ENCODE assay signal across 1 cellular context in the genomic region with DNA sequence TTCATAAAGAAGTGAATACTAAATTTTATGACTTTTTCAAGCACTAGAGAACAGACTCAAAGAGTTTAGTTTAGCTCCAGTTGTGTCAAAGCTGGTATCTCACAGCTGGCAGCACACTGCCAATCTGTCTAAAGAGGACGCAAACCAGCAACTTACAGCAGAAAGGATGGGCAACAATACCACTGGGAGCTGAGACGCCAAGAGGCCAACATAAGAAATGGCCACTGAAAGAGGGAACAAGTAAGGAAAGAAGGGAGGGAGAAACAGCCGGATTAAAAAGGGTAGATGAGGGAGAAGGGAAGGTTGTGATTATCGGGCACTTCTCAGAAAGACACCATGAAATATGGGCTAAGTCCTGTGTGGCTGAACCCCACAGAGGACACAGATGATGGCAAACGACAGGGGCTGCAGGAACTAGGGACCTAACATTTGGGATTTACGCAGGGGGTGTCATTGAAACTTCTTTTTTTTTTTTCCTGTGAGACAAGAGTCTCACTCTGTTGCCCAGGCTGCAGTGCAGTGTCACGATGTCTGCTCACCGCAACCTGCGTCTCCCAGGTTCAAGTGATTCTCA.
TF ChIP-seq lines count a peak whose summit lies in the region.

No MANE protein-coding gene starts in this region.

TF ChIP-seq in HEK293, 187 proteins besides CTCF, POLR2A, EP300 and RAD21 (continued from another document):
- peak; percentile 48; the same call in 1 of the 2 replicates for TF ChIP-seq PRDM4 (tag by site-specific recombination; IDR thresholded peaks at IDR 0.05)
